Comparison of ENCODE assay signal across 9 cellular contexts in the genomic region with DNA sequence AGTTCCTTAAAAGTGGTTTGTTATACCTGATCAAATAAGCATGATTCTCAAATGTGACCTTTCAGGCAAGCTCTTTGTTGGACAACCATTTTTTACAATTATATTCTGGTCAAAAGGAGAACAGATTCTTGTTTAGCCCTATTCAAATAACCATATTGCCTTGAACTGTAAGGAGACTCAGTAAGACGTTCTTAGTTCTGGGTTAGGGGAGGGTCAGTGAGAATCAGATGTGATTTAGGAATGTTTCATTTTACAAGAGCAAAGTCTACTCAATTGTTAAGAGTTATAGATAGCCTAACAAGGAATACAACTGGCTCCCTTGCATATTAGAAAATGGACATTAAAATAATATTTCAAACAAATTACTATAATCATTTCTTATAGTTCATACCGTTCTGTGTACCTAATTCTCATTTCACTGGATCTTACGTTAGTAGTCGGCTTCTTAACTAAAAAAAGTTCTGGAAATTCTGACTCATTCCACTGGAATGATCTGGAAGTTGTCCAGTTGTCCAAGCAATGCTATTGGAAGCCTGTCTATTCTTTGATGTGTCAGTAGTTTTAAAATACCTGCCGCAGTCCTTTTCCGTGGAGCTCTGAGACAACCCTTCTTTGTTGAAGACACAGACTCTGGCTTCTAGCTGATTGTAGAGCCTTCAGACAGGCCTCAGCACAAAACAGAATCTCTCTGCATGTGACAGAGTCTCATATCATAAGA.
DNase-seq lines count a peak whose midpoint lies in the region; ATAC-seq, FAIRE-seq and TF ChIP-seq lines count a peak whose summit lies in the region.
"Had no signal": no experiment of that assay in that cellular context is flagged by ENCODE, and none has a peak within 500 bp of the region (broad histone marks: within the 10 kb centered on the region; RNA-seq: fewer than 3 reads in every experiment).

No MANE protein-coding gene starts in this region.

- H2AK9ac ChIP-seq in IMR-90 (replicated peaks; ENCODE audit: low read depth, low read length, poor library complexity) = no peak overlapping the region

- peak overlapping the region; percentile 44 for H3K14ac ChIP-seq in IMR-90 (replicated peaks; ENCODE audit: low read depth, low read length)

- no CpG with 5 or more reads among the region's 6 CpGs for WGBS in IMR-90 (ENCODE audit: extremely low coverage in 2 of 2, insufficient read length in 1 of 2), 2 experiments

- no peak overlapping the region for H3K4me3 ChIP-seq in IMR-90 (ENCODE audit: insufficient read depth, low read depth, low read length)
- no peak overlapping the region for H3K4me3 ChIP-seq in left lung

- no peak overlapping the region for H2AK5ac ChIP-seq in IMR-90 (ENCODE audit: low read depth, low read length)

- no peaks in the 10 kb centered on the region for H3K27me3 Mint-ChIP-seq in T-helper 2 cell treated with Interferon-gamma antibody and Interleukin-4, amounts not matched to agents 5 μg/mL and 100 μg/mL, for 36 hours (ENCODE audit: low read depth)
- no peaks in the 10 kb centered on the region for H3K27me3 Mint-ChIP-seq in activated CD4-positive, alpha-beta memory T cell treated with anti-CD3 and anti-CD28 coated beads, Interleukin-2, amount 10 ng/mL, durations not matched to agents 7 days and 5 days

- dilution Hi-C loops in IMR-90 (cut with HindIII; ENCODE audit: low sequenced_read_pairs, unreplicated experiment) = no loop called here

- H2BK120ac ChIP-seq in IMR-90 (ENCODE audit: low read depth, low read length) = peak overlapping the region; percentile 77

- H4K20me1 ChIP-seq in IMR-90 (ENCODE audit: insufficient read depth, low read length) = no peaks in the 10 kb centered on the region

- H3K36me3 ChIP-seq in IMR-90 (ENCODE audit: control insufficient read depth, insufficient read depth, low read length) = no peaks in the 10 kb centered on the region
- no peaks in the 10 kb centered on the region for H3K36me3 ChIP-seq in left lung

- peaks cover 35 to 49% of the 10 kb centered on the region in 2 experiments for H3K79me1 ChIP-seq in IMR-90 (ENCODE audit: low read depth in 1 of 2, low read length in 2 of 2)

- peak overlapping the region; percentile 81 to 82 for H4K8ac ChIP-seq in IMR-90 (ENCODE audit: low read depth in 2 of 2, low read length in 2 of 2)

- H3K9me3 ChIP-seq in IMR-90 (ENCODE audit: control insufficient read depth, insufficient read depth, low read length) (no peaks in the 10 kb centered on the region), left lung (no peaks in the 10 kb centered on the region)

- CTCF ChIA-PET in IMR-90 (lab: Yijun Ruan, JAX) = interaction anchor here (0.6 kb wide), 1 partner anchor 448 kb away, joined by 4 read pairs; a partner anchor contains a TSS
- CTCF ChIA-PET in activated CD4-positive, alpha-beta memory T cell treated with anti-CD3 and anti-CD28 coated beads, Interleukin-2, amount 10 ng/mL, durations not matched to agents 7 days and 5 days (lab: Charles Lee) = no interaction called here

- H2BK5ac ChIP-seq in IMR-90 (ENCODE audit: low read depth, low read length, poor library complexity, severe bottlenecking) = peak overlapping the region; percentile 88

- TF ChIP-seq POLR2A in IMR-90 (IDR thresholded peaks at IDR 0.05; ENCODE audit: low read depth, low read length) = no peak

- no peak overlapping the region for H3K4me3 Mint-ChIP-seq in T-helper 2 cell treated with Interferon-gamma antibody and Interleukin-4, amounts not matched to agents 5 μg/mL and 100 μg/mL, for 36 hours
- no peak overlapping the region for H3K4me3 Mint-ChIP-seq in activated CD4-positive, alpha-beta memory T cell treated with anti-CD3 and anti-CD28 coated beads, Interleukin-2, amount 10 ng/mL, durations not matched to agents 7 days and 5 days

- H2BK20ac ChIP-seq in IMR-90 (ENCODE audit: low read depth, low read length) = peak overlapping the region; percentile 81

- H3K9me1 ChIP-seq in IMR-90 (ENCODE audit: insufficient read depth, low read length) = no peaks in the 10 kb centered on the region

- H3K36me3 Mint-ChIP-seq in T-helper 2 cell treated with Interferon-gamma antibody and Interleukin-4, amounts not matched to agents 5 μg/mL and 100 μg/mL, for 36 hours (ENCODE audit: low read depth) = peaks cover 6% of the 10 kb centered on the region
- H3K36me3 Mint-ChIP-seq in activated CD4-positive, alpha-beta memory T cell treated with anti-CD3 and anti-CD28 coated beads, Interleukin-2, amount 10 ng/mL, durations not matched to agents 7 days and 5 days (ENCODE audit: low read depth) = peaks cover 12% of the 10 kb centered on the region

- ATAC-seq in IMR-90 (ENCODE audit: low read depth) = peak; percentile 86
- peak; percentile 89 for ATAC-seq in left lung
- no peak for ATAC-seq in GM21619 (IDR thresholded peaks at IDR 0.05; ENCODE audit: unreplicated experiment)

- H3K9ac ChIP-seq in IMR-90 (ENCODE audit: low read depth, low read length) = peak overlapping the region; percentile 43; the same call in 1 of the 2 replicates

- peaks cover 4% of the 10 kb centered on the region for H3K9me3 Mint-ChIP-seq in T-helper 2 cell treated with Interferon-gamma antibody and Interleukin-4, amounts not matched to agents 5 μg/mL and 100 μg/mL, for 36 hours
- no peaks in the 10 kb centered on the region for H3K9me3 Mint-ChIP-seq in activated CD4-positive, alpha-beta memory T cell treated with anti-CD3 and anti-CD28 coated beads, Interleukin-2, amount 10 ng/mL, durations not matched to agents 7 days and 5 days

- H2BK15ac ChIP-seq in IMR-90 (ENCODE audit: low read depth, low read length) = peak overlapping the region; percentile 91; the same call in 1 of the 3 replicates

- H2AFZ ChIP-seq in IMR-90 (replicated peaks; ENCODE audit: low read length, poor library complexity) = no peak overlapping the region

- H3K27me3 ChIP-seq in IMR-90 (ENCODE audit: control insufficient read depth, insufficient read depth, low read length) (no peaks in the 10 kb centered on the region), left lung (no peaks in the 10 kb centered on the region)

- peak overlapping the region; percentile 58 for H4K91ac ChIP-seq in IMR-90 (ENCODE audit: insufficient read depth, low read depth, low read length)

- BruUV-seq in IMR-90 (replicated peaks; lab: Mats Ljungman, UMichigan) = no TSS peak

- peak overlapping the region; percentile 78 for H4K5ac ChIP-seq in IMR-90 (ENCODE audit: low read depth, low read length)

- peak overlapping the region; percentile 86; the same call in 1 of the 2 replicates for H3K23ac ChIP-seq in IMR-90 (ENCODE audit: low read depth, low read length)

- TF ChIP-seq RAD21 in IMR-90 (IDR thresholded peaks at IDR 0.05; ENCODE audit: low read length) = no peak; the same call in 1 of the 2 replicates

- H3K4me1 ChIP-seq in IMR-90 (ENCODE audit: control insufficient read depth, insufficient read depth, low read length) (peaks cover 6% of the 10 kb centered on the region), left lung (peaks cover 0 to 5% of the 10 kb centered on the region in 2 donors)

- H3K4me2 ChIP-seq in IMR-90 (ENCODE audit: low read depth, low read length) = peak overlapping the region; percentile 61

- TF ChIP-seq CTCF in IMR-90 (conservative IDR thresholded peaks at IDR 0.05; ENCODE audit: low read depth, low read length) (no peak), left lung (IDR thresholded peaks at IDR 0.05) (no peak)

- intact Hi-C loops in IMR-90 (cut with micrococcal nuclease) (no loop called here), left lung (cut with DNase I) (no loop called here)

- H3K27ac Mint-ChIP-seq in T-helper 2 cell treated with Interferon-gamma antibody and Interleukin-4, amounts not matched to agents 5 μg/mL and 100 μg/mL, for 36 hours = no peak overlapping the region
- no peak overlapping the region for H3K27ac Mint-ChIP-seq in activated CD4-positive, alpha-beta memory T cell treated with anti-CD3 and anti-CD28 coated beads, Interleukin-2, amount 10 ng/mL, durations not matched to agents 7 days and 5 days

- H3K4ac ChIP-seq in IMR-90 (ENCODE audit: low read depth, low read length) = peak overlapping the region; percentile 86

- DNase-seq in IMR-90 (peak; percentile 94), left lung (no peak), NCI-H82 (lab: John Stamatoyannopoulos, UW) (no peak)
- no peak for DNase-seq in T-helper 2 cell treated with Interferon-gamma antibody and Interleukin-4, amounts not matched to agents 5 μg/mL and 100 μg/mL, for 36 hours (ENCODE audit: low spot score)
- DNase-seq in activated CD4-positive, alpha-beta memory T cell treated with anti-CD3 and anti-CD28 coated beads, Interleukin-2, amount 10 ng/mL, durations not matched to agents 7 days and 5 days = no peak
- DNase-seq: cerebellar nuclear complex had no signal

- H3K18ac ChIP-seq in IMR-90 (ENCODE audit: low read depth, low read length) = peak overlapping the region; percentile 81

- in situ Hi-C loops in IMR-90 (cut with MboI; ENCODE audit: low sequenced_read_pairs) = no loop called here

- H3K4me1 Mint-ChIP-seq in T-helper 2 cell treated with Interferon-gamma antibody and Interleukin-4, amounts not matched to agents 5 μg/mL and 100 μg/mL, for 36 hours (ENCODE audit: low read depth) = no peaks in the 10 kb centered on the region
- peaks cover under 1% of the 10 kb centered on the region for H3K4me1 Mint-ChIP-seq in activated CD4-positive, alpha-beta memory T cell treated with anti-CD3 and anti-CD28 coated beads, Interleukin-2, amount 10 ng/mL, durations not matched to agents 7 days and 5 days

- POLR2A ChIA-PET in IMR-90 (lab: Charles Lee; ENCODE audit: unreplicated experiment) = interaction anchor here (0.6 to 0.7 kb wide), 2 partner anchors 9 to 862 kb away, joined by 3 to 6 read pairs; no protein-coding TSS in a partner anchor
- POLR2A ChIA-PET in activated CD4-positive, alpha-beta memory T cell treated with anti-CD3 and anti-CD28 coated beads, Interleukin-2, amount 10 ng/mL, durations not matched to agents 7 days and 5 days (lab: Charles Lee) = no interaction called here

- H3K27ac ChIP-seq in IMR-90 (ENCODE audit: insufficient read depth, low read length) (peak overlapping the region; percentile 60), left lung (peak overlapping the region; percentile 35 to 79), temporal lobe (ENCODE audit: low read depth, low read length) (peak overlapping the region; percentile 59)

- H3K56ac ChIP-seq in IMR-90 (ENCODE audit: extremely low read depth, insufficient read depth, low read length) = no peak overlapping the region; the same call in 1 of the 2 replicates

- FAIRE-seq in colon (lab: Jason Lieb, UNC) = peak; percentile 14

TF ChIP-seq in IMR-90, 13 proteins besides CTCF, POLR2A, EP300 and RAD21:
- peak; percentile 32; the same call in 1 of the 2 replicates for TF ChIP-seq FOS (IDR thresholded peaks at IDR 0.05; ENCODE audit: low read depth, low read length)
- TF ChIP-seq, protein P1, sequence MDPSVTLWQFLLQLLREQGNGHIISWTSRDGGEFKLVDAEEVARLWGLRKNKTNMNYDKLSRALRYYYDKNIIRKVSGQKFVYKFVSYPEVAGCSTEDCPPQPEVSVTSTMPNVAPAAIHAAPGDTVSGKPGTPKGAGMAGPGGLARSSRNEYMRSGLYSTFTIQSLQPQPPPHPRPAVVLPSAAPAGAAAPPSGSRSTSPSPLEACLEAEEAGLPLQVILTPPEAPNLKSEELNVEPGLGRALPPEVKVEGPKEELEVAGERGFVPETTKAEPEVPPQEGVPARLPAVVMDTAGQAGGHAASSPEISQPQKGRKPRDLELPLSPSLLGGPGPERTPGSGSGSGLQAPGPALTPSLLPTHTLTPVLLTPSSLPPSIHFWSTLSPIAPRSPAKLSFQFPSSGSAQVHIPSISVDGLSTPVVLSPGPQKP (IDR thresholded peaks at IDR 0.05; ENCODE audit: borderline replicate concordance, low read depth, low read length) = no peak
